Comparison of ENCODE assay signal across 1 cellular context in genomic region chr1:213987876-213988638, GRCh38.
TF ChIP-seq lines count a peak whose summit lies in the region.

PROX1 (plus strand) TSS chr1:213987973; CDS start chr1:213996536, 8,563 bp downstream.

TF ChIP-seq in HepG2, 621 proteins besides CTCF, POLR2A, EP300 and RAD21 (continued from another document and continues in another):
- peak; percentile 44 for TF ChIP-seq KAT7 (CRISPR knock-in tag; IDR thresholded peaks at IDR 0.05; ENCODE audit: borderline replicate concordance)
- TF ChIP-seq ZNF660 (CRISPR knock-in tag; IDR thresholded peaks at IDR 0.05; ENCODE audit: borderline replicate concordance, low read depth), result no peak
- no peak; the same call in 1 of the 2 replicates for TF ChIP-seq GABPA (IDR thresholded peaks at IDR 0.05; ENCODE audit: low read depth, low read length)
- TF ChIP-seq GABPA (CRISPR knock-in tag; IDR thresholded peaks at IDR 0.05; ENCODE audit: low read depth), result peak; percentile 74
- no peak for TF ChIP-seq CSRNP1 (CRISPR knock-in tag; IDR thresholded peaks at IDR 0.05)
- TF ChIP-seq KLF16 (CRISPR knock-in tag; IDR thresholded peaks at IDR 0.05), result peak in 1 of 2 experiments; percentile 31; a peak in 1 of 4 replicates
- peak; percentile 57; the same call in 1 of the 2 replicates for TF ChIP-seq IKZF5 (CRISPR knock-in tag; IDR thresholded peaks at IDR 0.05)
- no peak for TF ChIP-seq ZSCAN21 (CRISPR knock-in tag; IDR thresholded peaks at IDR 0.05; ENCODE audit: borderline replicate concordance)
- TF ChIP-seq GATA4 (IDR thresholded peaks at IDR 0.05; ENCODE audit: borderline replicate concordance, low read depth), result no peak; the same call in 1 of the 2 replicates
- no peak for TF ChIP-seq ZNF7 (CRISPR knock-in tag; IDR thresholded peaks at IDR 0.05)
- TF ChIP-seq ZZZ3 (CRISPR knock-in tag; IDR thresholded peaks at IDR 0.05; ENCODE audit: borderline replicate concordance), result no peak
- TF ChIP-seq CENPX (CRISPR knock-in tag; IDR thresholded peaks at IDR 0.05), result no peak
- peak; percentile 35 for TF ChIP-seq CBX1 (IDR thresholded peaks at IDR 0.05; ENCODE audit: low read depth)
- no peak for TF ChIP-seq E2F1 (CRISPR knock-in tag; IDR thresholded peaks at IDR 0.05)
- no peak for TF ChIP-seq ZNF207 (IDR thresholded peaks at IDR 0.05; ENCODE audit: borderline replicate concordance)
- no peak for TF ChIP-seq ZKSCAN8 (CRISPR knock-in tag; IDR thresholded peaks at IDR 0.05; ENCODE audit: borderline replicate concordance)
- TF ChIP-seq ZNF687 (CRISPR knock-in tag; IDR thresholded peaks at IDR 0.05), result peak; percentile 63
- TF ChIP-seq ZNF784 (CRISPR knock-in tag; IDR thresholded peaks at IDR 0.05; ENCODE audit: borderline replicate concordance), result peak; percentile 65; the same call in 1 of the 2 replicates
- TF ChIP-seq SNAPC4 (CRISPR knock-in tag; IDR thresholded peaks at IDR 0.05), result 0 out of 2 replicates have a peak, but pooled peaks have one; percentile 11
- TF ChIP-seq NCOA5 (CRISPR knock-in tag; IDR thresholded peaks at IDR 0.05), result no peak
- TF ChIP-seq ZFP36 (IDR thresholded peaks at IDR 0.05; ENCODE audit: borderline replicate concordance, low read depth, low read length, partially characterized antibody), result no peak
- TF ChIP-seq ZNF879 (CRISPR knock-in tag; IDR thresholded peaks at IDR 0.05), result no peak
- peak; percentile 85 for TF ChIP-seq SAP130 (CRISPR knock-in tag; IDR thresholded peaks at IDR 0.05; ENCODE audit: low read depth)
- TF ChIP-seq ZNF543 (CRISPR knock-in tag; IDR thresholded peaks at IDR 0.05), result peak; percentile 47; the same call in 1 of the 2 replicates
- no peak for TF ChIP-seq DPF2 (CRISPR knock-in tag; IDR thresholded peaks at IDR 0.05; ENCODE audit: borderline replicate concordance, low read depth)
- no peak for TF ChIP-seq ZBTB7A (CRISPR knock-in tag; IDR thresholded peaks at IDR 0.05)
- no peak for TF ChIP-seq SMARCC2 (IDR thresholded peaks at IDR 0.05)
- TF ChIP-seq ATF1 (CRISPR knock-in tag; IDR thresholded peaks at IDR 0.05), result peak; percentile 85
- peak; percentile 77 for TF ChIP-seq ELF1 (CRISPR knock-in tag; IDR thresholded peaks at IDR 0.05)
- TF ChIP-seq HNRNPL (IDR thresholded peaks at IDR 0.05; ENCODE audit: low read depth, low read length), result 0 out of 2 replicates have a peak, but pooled peaks have one; percentile 16
- no peak for TF ChIP-seq MYNN (CRISPR knock-in tag; IDR thresholded peaks at IDR 0.05; ENCODE audit: low read depth)
- no peak for TF ChIP-seq ZNF777 (CRISPR knock-in tag; IDR thresholded peaks at IDR 0.05)
- TF ChIP-seq TFE3 (CRISPR knock-in tag; IDR thresholded peaks at IDR 0.05), result 0 out of 2 replicates have a peak, but pooled peaks have one; percentile 17
- no peak for TF ChIP-seq ZXDC (CRISPR knock-in tag; IDR thresholded peaks at IDR 0.05)
- no peak for TF ChIP-seq ZNF12 (CRISPR knock-in tag; IDR thresholded peaks at IDR 0.05)
- peak; percentile 22; the same call in 1 of the 2 replicates for TF ChIP-seq ZNF614 (CRISPR knock-in tag; IDR thresholded peaks at IDR 0.05; ENCODE audit: borderline replicate concordance)
- TF ChIP-seq ZC3H13 (CRISPR knock-in tag; IDR thresholded peaks at IDR 0.05), result peak; percentile 57; the same call in 1 of the 2 replicates
- TF ChIP-seq ATF7-NPFF (CRISPR knock-in tag; IDR thresholded peaks at IDR 0.05; ENCODE audit: low read depth), result 0 out of 2 replicates have a peak, but pooled peaks have one; percentile 14
- TF ChIP-seq SKI (IDR thresholded peaks at IDR 0.05; ENCODE audit: partially characterized antibody), result no peak
- peak; percentile 33; the same call in 1 of the 2 replicates for TF ChIP-seq ZNF331 (CRISPR knock-in tag; IDR thresholded peaks at IDR 0.05)
- no peak for TF ChIP-seq NKX3-1 (CRISPR knock-in tag; IDR thresholded peaks at IDR 0.05)
- TF ChIP-seq YY1 (IDR thresholded peaks at IDR 0.05; ENCODE audit: insufficient read depth, insufficient replicate concordance, low read depth, low read length), result no peak
- peak; percentile 61 for TF ChIP-seq ZNF781 (CRISPR knock-in tag; IDR thresholded peaks at IDR 0.05; ENCODE audit: borderline replicate concordance, not compliant biosample characterization)
